ENCODE assay signal across 8 cellular contexts in genomic region chr14:41609704-41610183, GRCh38. TPM values are rescaled to one million over a fixed set of nuclear protein-coding genes. Genes with fewer than 3 reads are reported as not detected.
DNase-seq lines count a peak whose midpoint lies in the region; ATAC-seq and TF ChIP-seq lines count a peak whose summit lies in the region.

No MANE protein-coding gene starts in this region.

- no peak for TF ChIP-seq EP300 in upper lobe of left lung (IDR thresholded peaks at IDR 0.05)

- ATAC-seq in upper lobe of left lung (ENCODE audit: low FRiP score in 2 of 2) (no peak), GM21825 (IDR thresholded peaks at IDR 0.05; ENCODE audit: unreplicated experiment) (no peak), HG02973 (IDR thresholded peaks at IDR 0.05; ENCODE audit: unreplicated experiment) (no peak)

- peak overlapping the region; percentile 69 to 95 (median 87) for H3K27ac Mint-ChIP-seq in brain

- peaks cover 72% of the 10 kb centered on the region for H3K27me3 Mint-ChIP-seq in brain

- H3K27ac ChIP-seq in upper lobe of left lung, result no peak overlapping the region

- WGBS in upper lobe of left lung, 2 donors, result 1 to 5% methylated on average over 8 to 24 of the region's 24 CpGs

- H3K4me3 Mint-ChIP-seq in brain, result peak overlapping the region; percentile 89 to 98 (median 93)

- no peaks in the 10 kb centered on the region for H3K9me3 ChIP-seq in upper lobe of left lung

- peaks cover 13 to 37% (median 30%) of the 10 kb centered on the region in 4 donors for H3K4me1 ChIP-seq in upper lobe of left lung

- TF ChIP-seq CTCF in brain (conservative IDR thresholded peaks at IDR 0.05), result peak; percentile 64 to 74
- TF ChIP-seq CTCF in upper lobe of left lung (IDR thresholded peaks at IDR 0.05), result no peak

- H3K36me3 Mint-ChIP-seq in brain, result no peaks in the 10 kb centered on the region

- H3K4me1 Mint-ChIP-seq in brain, result peaks cover 42% of the 10 kb centered on the region

- peaks cover 0 to 5% (median 0%) of the 10 kb centered on the region in 5 experiments for H3K9me3 Mint-ChIP-seq in brain

- DNase-seq in D341Med (ENCODE audit: low spot score) (peak; percentile 80), NCI-H1694 (lab: John Stamatoyannopoulos, UW) (peak; percentile 92), left kidney (ENCODE audit: low read depth, low spot score) (peak; percentile 95), upper lobe of left lung (peak in 1 of 2 donors; percentile 79), HK-2 (ENCODE audit: unreplicated experiment) (no peak)

- H3K36me3 ChIP-seq in upper lobe of left lung, result no peaks in the 10 kb centered on the region

- peaks cover 0 to 29% (median 4%) of the 10 kb centered on the region in 4 donors for H3K27me3 ChIP-seq in upper lobe of left lung

- H3K4me3 ChIP-seq in upper lobe of left lung, result peak overlapping the region in 3 of 4 donors; percentile 12 to 67 (median 56)

- no peak for TF ChIP-seq POLR2A in upper lobe of left lung (IDR thresholded peaks at IDR 0.05)

RNA-seq across cellular contexts. Expression of gene LRFN5, which starts 3.1 kb away (rescaled TPM):
- 3.1 TPM for polyA plus RNA-seq in brain (ENCODE audit: insufficient read depth, low read depth, low replicate concordance)
- total RNA-seq in upper lobe of left lung, result 1 to 10 TPM in 3 of 6 donors, under 1 TPM in 3; 0.30 to 3.1 (median 0.96) TPM

Comparison
In these comparisons a context has a peak if more than half of its experiments do, and no peak if none do; other contexts are left out.
1. CTCF ChIP-seq: peak in brain (2 of 2); none in upper lobe of left lung (0 of 6).